ENCODE assay signal across 11 cellular contexts in the genomic region with DNA sequence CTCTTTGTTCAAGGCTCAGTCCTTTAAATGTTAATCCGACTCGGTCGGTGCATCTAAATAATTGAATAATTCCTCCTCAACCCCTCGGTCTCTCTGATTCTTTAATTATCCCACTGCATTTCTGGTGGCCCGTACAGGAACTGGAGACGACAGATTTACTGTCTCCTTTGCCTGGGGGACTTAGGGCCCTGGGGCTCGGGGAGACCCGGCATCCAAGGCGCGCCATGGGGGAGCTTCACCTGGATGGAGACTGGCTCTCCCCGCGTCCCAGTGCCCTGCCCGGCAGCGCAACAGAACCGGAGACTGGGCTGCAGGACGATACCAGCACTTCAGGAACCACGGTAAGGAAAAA. TPM values are rescaled to one million over a fixed set of nuclear protein-coding genes. Genes with fewer than 3 reads are reported as not detected.
A peak's percentile ranks its signal among the peaks of the same experiment; 100 is the strongest.
DNase-seq lines count a peak whose midpoint lies in the region; ATAC-seq and TF ChIP-seq lines count a peak whose summit lies in the region.
"Had no signal": no experiment of that assay in that cellular context is flagged by ENCODE, and none has a peak within 500 bp of the region (broad histone marks: within the 10 kb centered on the region; RNA-seq: fewer than 3 reads in every experiment).

No MANE protein-coding gene starts in this region.

- no peak for DNase-seq in coronary artery (ENCODE audit: low spot score)
- DNase-seq in lower lobe of right lung: no peak
- DNase-seq in NCI-H2196 treated with DMSO at 0.1 percent for 48 hours (lab: John Stamatoyannopoulos, UW; ENCODE audit: unreplicated experiment): no peak
- no peak for DNase-seq in activated CD8-positive, alpha-beta memory T cell treated with anti-CD3 and anti-CD28 coated beads, Interleukin-2, amount 10 ng/mL, durations not matched to agents 7 days and 5 days
- no peak for DNase-seq in HuH-7 (ENCODE audit: low spot score)
- no peak for DNase-seq in stimulated activated naive CD4-positive, alpha-beta T cell treated with Interleukin-2 at 50 U/mL for 16 hours (lab: John Stamatoyannopoulos, UW)
- DNase-seq: activated CD4-positive, CD25-positive, alpha-beta regulatory T cell treated with anti-CD3 and anti-CD28 coated beads, Interleukin-2, amount 50 U/mL, for 72 hours; NCI-H1694 treated with DMSO at 0.1 percent for 48 hours had no signal

- no peaks in the 10 kb centered on the region for H3K9me3 ChIP-seq in HUES48 (ENCODE audit: control insufficient read depth, insufficient read depth, low read length)
- no peaks in the 10 kb centered on the region for H3K9me3 ChIP-seq in lower lobe of right lung
- no peaks in the 10 kb centered on the region for H3K9me3 ChIP-seq in stomach smooth muscle (ENCODE audit: control insufficient read depth in 2 of 2, low read length in 2 of 2)

- H3K27ac ChIP-seq in HUES48 (ENCODE audit: low read depth, low read length) (no peak overlapping the region), coronary artery (peak overlapping the region; percentile 80 to 91), lower lobe of right lung (peak overlapping the region; percentile 89), stomach smooth muscle (ENCODE audit: low read length) (peak overlapping the region; percentile 81)

- intact Hi-C loops in lower lobe of right lung (cut with DNase I): no loop called here

- no peak for ATAC-seq in lower lobe of right lung
- ATAC-seq in activated CD8-positive, alpha-beta memory T cell treated with anti-CD3 and anti-CD28 coated beads, Interleukin-2, amount 10 ng/mL, durations not matched to agents 7 days and 5 days: no peak

- H3K9ac ChIP-seq in HUES48 (ENCODE audit: low read depth, low read length) (peak overlapping the region; percentile 60), stomach smooth muscle (ENCODE audit: low read length in 2 of 2) (peak overlapping the region; percentile 82 to 88)

- TF ChIP-seq CTCF in coronary artery (IDR thresholded peaks at IDR 0.05) (no peak), lower lobe of right lung (IDR thresholded peaks at IDR 0.05) (no peak)

- peaks cover 24% of the 10 kb centered on the region for H3K4me1 ChIP-seq in HUES48 (ENCODE audit: control insufficient read depth, insufficient read depth, low read length)
- peaks cover 11% of the 10 kb centered on the region for H3K4me1 ChIP-seq in lower lobe of right lung
- peaks cover 18% of the 10 kb centered on the region for H3K4me1 ChIP-seq in stomach smooth muscle (ENCODE audit: control insufficient read depth, insufficient read depth, low read length)

- H3K4me3 Mint-ChIP-seq in activated CD8-positive, alpha-beta memory T cell treated with anti-CD3 and anti-CD28 coated beads, Interleukin-2, amount 10 ng/mL, durations not matched to agents 7 days and 5 days: no peak overlapping the region

- CTCF ChIA-PET in activated CD8-positive, alpha-beta memory T cell treated with anti-CD3 and anti-CD28 coated beads, Interleukin-2, amount 10 ng/mL, durations not matched to agents 7 days and 5 days (lab: Charles Lee): interaction anchor here (1.0 to 1.1 kb wide), 2 partner anchors 9 to 280 kb away, joined by 3 read pairs; no protein-coding TSS in a partner anchor

- H3K27me3 Mint-ChIP-seq in activated CD8-positive, alpha-beta memory T cell treated with anti-CD3 and anti-CD28 coated beads, Interleukin-2, amount 10 ng/mL, durations not matched to agents 7 days and 5 days: peaks cover 20% of the 10 kb centered on the region

- no peaks in the 10 kb centered on the region for H3K9me3 Mint-ChIP-seq in activated CD8-positive, alpha-beta memory T cell treated with anti-CD3 and anti-CD28 coated beads, Interleukin-2, amount 10 ng/mL, durations not matched to agents 7 days and 5 days (ENCODE audit: low read depth)

- H3K36me3 Mint-ChIP-seq in activated CD8-positive, alpha-beta memory T cell treated with anti-CD3 and anti-CD28 coated beads, Interleukin-2, amount 10 ng/mL, durations not matched to agents 7 days and 5 days: no peaks in the 10 kb centered on the region

- H3K4me1 Mint-ChIP-seq in activated CD8-positive, alpha-beta memory T cell treated with anti-CD3 and anti-CD28 coated beads, Interleukin-2, amount 10 ng/mL, durations not matched to agents 7 days and 5 days: no peaks in the 10 kb centered on the region

- H3K4me3 ChIP-seq in HUES48 (ENCODE audit: low read depth, low read length): peak overlapping the region; percentile 70
- H3K4me3 ChIP-seq in coronary artery: peak overlapping the region; percentile 76
- H3K4me3 ChIP-seq in lower lobe of right lung: peak overlapping the region; percentile 69
- peak overlapping the region; percentile 83 to 93 for H3K4me3 ChIP-seq in stomach smooth muscle (ENCODE audit: low read length in 2 of 2)

- H3K27ac Mint-ChIP-seq in activated CD8-positive, alpha-beta memory T cell treated with anti-CD3 and anti-CD28 coated beads, Interleukin-2, amount 10 ng/mL, durations not matched to agents 7 days and 5 days: no peak overlapping the region

- H3K27me3 ChIP-seq in HUES48 (ENCODE audit: control insufficient read depth, insufficient read depth, low read length) (no peaks in the 10 kb centered on the region; the same call in 1 of the 2 replicates), lower lobe of right lung (ENCODE audit: low read depth) (no peaks in the 10 kb centered on the region), stomach smooth muscle (ENCODE audit: control insufficient read depth in 1 of 2, insufficient read depth in 2 of 2, low read length in 2 of 2) (no peaks in the 10 kb centered on the region)

- H3K36me3 ChIP-seq in HUES48 (ENCODE audit: control insufficient read depth, insufficient read depth, low read length) (no peaks in the 10 kb centered on the region), lower lobe of right lung (no peaks in the 10 kb centered on the region), stomach smooth muscle (ENCODE audit: control insufficient read depth in 2 of 2, insufficient read depth in 2 of 2, low read length in 2 of 2) (no peaks in the 10 kb centered on the region)

RNA-seq across cellular contexts. Expression of a gene that starts 47.7 kb away (rescaled TPM):
- 13.4 TPM for total RNA-seq in lower lobe of right lung
- total RNA-seq in activated CD8-positive, alpha-beta memory T cell treated with anti-CD3 and anti-CD28 coated beads, Interleukin-2, amount 10 ng/mL, durations not matched to agents 7 days and 5 days: 10 to 100 TPM; 38.4 to 41.3 TPM

RNA-seq across cellular contexts. Expression of a gene that starts 48.3 kb away (rescaled TPM):
- 0.35 TPM for total RNA-seq in lower lobe of right lung
- 1 to 10 TPM; 3.7 to 4.6 TPM for total RNA-seq in activated CD8-positive, alpha-beta memory T cell treated with anti-CD3 and anti-CD28 coated beads, Interleukin-2, amount 10 ng/mL, durations not matched to agents 7 days and 5 days
- total RNA-seq: H4 had no signal

RNA-seq across cellular contexts. Expression of a gene that starts 53.5 kb away (rescaled TPM):
- 119 TPM for total RNA-seq in lower lobe of right lung
- 10 to 100 TPM; 55.8 to 83.5 TPM for total RNA-seq in activated CD8-positive, alpha-beta memory T cell treated with anti-CD3 and anti-CD28 coated beads, Interleukin-2, amount 10 ng/mL, durations not matched to agents 7 days and 5 days

RNA-seq across cellular contexts. Expression of a gene that starts 53.8 kb away (rescaled TPM):
- 130 TPM for total RNA-seq in lower lobe of right lung
- total RNA-seq in activated CD8-positive, alpha-beta memory T cell treated with anti-CD3 and anti-CD28 coated beads, Interleukin-2, amount 10 ng/mL, durations not matched to agents 7 days and 5 days: 100 to 1,000 TPM; 117 to 145 TPM
